ENCODE assay signal across 18 cellular contexts in the genomic region with DNA sequence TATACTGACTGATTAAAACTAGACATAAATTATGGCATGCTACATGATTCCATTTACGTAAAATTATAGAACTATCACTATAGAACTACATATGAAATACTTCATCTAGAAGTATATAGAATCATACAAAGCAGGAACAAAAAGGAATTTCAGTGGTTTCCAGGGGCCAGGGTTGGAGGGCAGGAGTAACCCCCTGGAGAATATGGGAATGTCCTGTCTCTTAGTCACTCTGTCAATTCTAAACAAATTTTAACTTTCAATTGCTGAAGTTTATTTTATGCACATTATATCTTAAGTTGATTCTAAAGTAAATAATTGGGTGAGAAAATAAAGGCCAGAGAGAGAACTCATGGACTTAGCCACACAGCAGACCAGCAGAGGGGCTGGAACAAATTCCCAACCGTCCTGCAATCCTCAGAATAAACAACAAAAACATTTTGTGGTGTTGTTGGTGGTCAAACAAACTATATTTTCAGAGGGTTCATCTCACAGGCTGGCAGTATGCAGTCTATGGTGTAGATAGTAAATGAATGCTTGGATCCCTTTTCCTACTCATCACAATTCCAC.
DNase-seq lines count a peak whose midpoint lies in the region; ATAC-seq and TF ChIP-seq lines count a peak whose summit lies in the region.
"Had no signal": no experiment of that assay in that cellular context is flagged by ENCODE, and none has a peak within 500 bp of the region (broad histone marks: within the 10 kb centered on the region; RNA-seq: fewer than 3 reads in every experiment).

No MANE protein-coding gene starts in this region.

- H2AFZ ChIP-seq in ACC112 (ENCODE audit: low read length, unreplicated experiment): no peak overlapping the region
- H2AFZ ChIP-seq in HCT116 (ENCODE audit: low read depth, low read length, poor library complexity, severe bottlenecking): no peak overlapping the region
- H2AFZ ChIP-seq: GM23338 had no signal

- RAD21 ChIA-PET in HCT116 (lab: Charles Lee; ENCODE audit: low non-redundant PET in 1 of 2, low total read pairs in 2 of 2, uncharacterized antibody in 2 of 2, unreplicated experiment in 2 of 2): no interaction called here

- POLR2A ChIA-PET in HCT116 (lab: Charles Lee): no interaction called here
- POLR2A ChIA-PET in activated CD4-positive, alpha-beta memory T cell treated with anti-CD3 and anti-CD28 coated beads for 36 hours (lab: Charles Lee): no interaction called here

- H3K4me2 ChIP-seq in HCT116 (ENCODE audit: low read length): peak overlapping the region; percentile 68
- H3K4me2 ChIP-seq: GM23338, KMS-11 had no signal

- no TSS peak for BruUV-seq in HCT116 (replicated peaks; lab: Mats Ljungman, UMichigan)

- H3K9me2 ChIP-seq in HCT116 (ENCODE audit: insufficient read depth): no peaks in the 10 kb centered on the region

- CTCF ChIA-PET in HCT116 (lab: Charles Lee): no interaction called here
- CTCF ChIA-PET in activated CD4-positive, alpha-beta memory T cell treated with anti-CD3 and anti-CD28 coated beads for 36 hours (lab: Charles Lee): no interaction called here

- H3K4me3 Mint-ChIP-seq in activated CD4-positive, alpha-beta memory T cell treated with anti-CD3 and anti-CD28 coated beads for 36 hours: no peak overlapping the region
- H3K4me3 Mint-ChIP-seq: CD14-positive monocyte, GM23338, HFFc6 had no signal

- H3K27me3 ChIP-seq in ACC112 (ENCODE audit: insufficient read depth, low read length) (no peaks in the 10 kb centered on the region), HCT116 (ENCODE audit: insufficient read depth, low read length) (no peaks in the 10 kb centered on the region), SJSA1 (replicated peaks) (no peaks in the 10 kb centered on the region)

- no peak overlapping the region for H3K27ac Mint-ChIP-seq in activated CD4-positive, alpha-beta memory T cell treated with anti-CD3 and anti-CD28 coated beads for 36 hours
- H3K27ac Mint-ChIP-seq: CD14-positive monocyte, GM23338, HFFc6 had no signal

- H3K4me1 Mint-ChIP-seq in activated CD4-positive, alpha-beta memory T cell treated with anti-CD3 and anti-CD28 coated beads for 36 hours (ENCODE audit: low read depth): no peaks in the 10 kb centered on the region
- H3K4me1 Mint-ChIP-seq: CD14-positive monocyte, GM23338 had no signal

- H3K4me1 ChIP-seq in ACC112 (ENCODE audit: control insufficient read depth, insufficient read depth, low read length, unreplicated experiment): peaks cover 31% of the 10 kb centered on the region
- H3K4me1 ChIP-seq in HCT116 (ENCODE audit: control insufficient read depth in 1 of 2, insufficient read depth in 2 of 2, low read length in 2 of 2): peaks cover 21 to 35% of the 10 kb centered on the region in 2 experiments
- H3K4me1 ChIP-seq in SJSA1 (replicated peaks): peaks cover 40% of the 10 kb centered on the region

- H3K9ac ChIP-seq in HCT116 (ENCODE audit: low read length): peak overlapping the region; percentile 32; the same call in 1 of the 2 replicates
- H3K9ac ChIP-seq: KMS-11 had no signal

- ATAC-seq in HCT116: no peak
- ATAC-seq: GM23338 had no signal

- no peaks in the 10 kb centered on the region for H3K36me3 Mint-ChIP-seq in activated CD4-positive, alpha-beta memory T cell treated with anti-CD3 and anti-CD28 coated beads for 36 hours
- H3K36me3 Mint-ChIP-seq: CD14-positive monocyte had no signal

- H3K27ac ChIP-seq in ACC112 (ENCODE audit: low read depth, low read length) (peak overlapping the region; percentile 93), HCT116 (ENCODE audit: low read depth, low read length) (peak overlapping the region; percentile 78), SJSA1 (peak overlapping the region; percentile 85)
- H3K27ac ChIP-seq: KMS-11 had no signal

- no peak for TF ChIP-seq CTCF in HCT116 (IDR thresholded peaks at IDR 0.05 in 2 of 3, conservative IDR thresholded peaks at IDR 0.05 in 1 of 3; ENCODE audit: borderline replicate concordance in 1 of 3, insufficient read depth in 1 of 3, low read depth in 2 of 3, low read length in 2 of 3)

- H3K4me3 ChIP-seq in ACC112 (ENCODE audit: low read depth, low read length) (no peak overlapping the region), HCT116 (replicated peaks in 1 of 2; ENCODE audit: low read depth in 1 of 2, low read length in 2 of 2) (no peak overlapping the region), SJSA1 (no peak overlapping the region)
- H3K4me3 ChIP-seq: GM23338 had no signal

- TF ChIP-seq RAD21 in HCT116 (IDR thresholded peaks at IDR 0.05; ENCODE audit: low read depth): no peak

- no peaks in the 10 kb centered on the region for H4K20me1 ChIP-seq in HCT116 (ENCODE audit: insufficient read depth)

- no peaks in the 10 kb centered on the region for H3K27me3 Mint-ChIP-seq in activated CD4-positive, alpha-beta memory T cell treated with anti-CD3 and anti-CD28 coated beads for 36 hours

- intact Hi-C loops in HCT116 (cut with micrococcal nuclease): no loop called here
- intact Hi-C loops in activated CD4-positive, alpha-beta memory T cell treated with anti-CD3 and anti-CD28 coated beads for 36 hours (cut with micrococcal nuclease): no loop called here

- no peaks in the 10 kb centered on the region for H3K79me2 ChIP-seq in ACC112 (ENCODE audit: control insufficient read depth, insufficient read depth, low read length, unreplicated experiment)
- no peaks in the 10 kb centered on the region for H3K79me2 ChIP-seq in HCT116 (ENCODE audit: insufficient read depth, low read length)

- peaks cover 13% of the 10 kb centered on the region for H3K9me3 Mint-ChIP-seq in activated CD4-positive, alpha-beta memory T cell treated with anti-CD3 and anti-CD28 coated beads for 36 hours

- H3K9me3 ChIP-seq in HCT116 (ENCODE audit: control insufficient read depth in 1 of 2, insufficient read depth in 1 of 2, low read depth in 1 of 2, low read length in 2 of 2) (no peaks in the 10 kb centered on the region), SJSA1 (replicated peaks) (0 out of 2 replicates have a peak, but pooled peaks cover 3% of the 10 kb centered on the region)

- H3K36me3 ChIP-seq in ACC112 (ENCODE audit: insufficient read depth, low read length) (no peaks in the 10 kb centered on the region), HCT116 (ENCODE audit: control insufficient read depth in 1 of 2, insufficient read depth in 2 of 2, low read length in 2 of 2) (no peaks in the 10 kb centered on the region), SJSA1 (no peaks in the 10 kb centered on the region)

- TF ChIP-seq POLR2A in HCT116 (IDR thresholded peaks at IDR 0.05; ENCODE audit: borderline replicate concordance, extremely low read depth, insufficient read depth, insufficient read length): no peak

- DNase-seq in HCT116 (ENCODE audit: low read depth, low spot score): no peak
- DNase-seq in SJSA1 (ENCODE audit: low read depth in 1 of 2, low spot score in 2 of 2): peak; percentile 82 to 97
- DNase-seq in fibroblast of peridontal ligament (ENCODE audit: extremely low read depth): peak; percentile 41
- DNase-seq in NCI-H2171 treated with DMSO at 0.1 percent for 48 hours (lab: John Stamatoyannopoulos, UW): no peak
- no peak for DNase-seq in T-helper 9 cell
- DNase-seq in cerebellar cortex (ENCODE audit: low spot score): no peak
- no peak for DNase-seq in activated CD4-positive, alpha-beta memory T cell treated with anti-CD3 and anti-CD28 coated beads for 36 hours
- DNase-seq: COR-L47, DMS153, HFFc6, NCI-H1105 treated with DMSO at 0.1 percent for 48 hours, NCI-H187, NCI-H446, SHP77 treated with DMSO at 0.1 percent for 48 hours had no signal

TF ChIP-seq in HCT116, 20 proteins besides CTCF, POLR2A, EP300 and RAD21:
- no peak for TF ChIP-seq POLR2AphosphoS5 (IDR thresholded peaks at IDR 0.05; ENCODE audit: low read depth, low read length)
- no peak for TF ChIP-seq ZNF274 (IDR thresholded peaks at IDR 0.05; ENCODE audit: low read depth, low read length)
TF ChIP-seq in HCT116: peak in this region for 0.

Comparison
In these comparisons a context has a peak if more than half of its experiments do, and no peak if none do; other contexts are left out.
1. DNase-seq: peak in SJSA1 (2 of 2) and fibroblast of peridontal ligament (single experiment); none in HCT116 (single experiment), NCI-H2171 treated with DMSO at 0.1 percent for 48 hours (single experiment), T-helper 9 cell (single experiment), cerebellar cortex (single experiment) and activated CD4-positive, alpha-beta memory T cell treated with anti-CD3 and anti-CD28 coated beads for 36 hours (single experiment).
2. Peak in every context shown above with its lines, with median percentiles within 50 percentile points of each other: H3K27ac ChIP-seq.